In genomic region chr17:55335625-55336024, GRCh38 we compare ENCODE assay signal across 24 cellular contexts.
DNase-seq lines count a peak whose midpoint lies in the region; ATAC-seq, FAIRE-seq and TF ChIP-seq lines count a peak whose summit lies in the region.
"Had no signal": no experiment of that assay in that cellular context is flagged by ENCODE, and none has a peak within 500 bp of the region (broad histone marks: within the 10 kb centered on the region; RNA-seq: fewer than 3 reads in every experiment).

No MANE protein-coding gene starts in this region.

- H3K4me3 Mint-ChIP-seq in nephron = peak overlapping the region in 1 of 3 experiments; percentile 30
- no peak overlapping the region for H3K4me3 Mint-ChIP-seq in activated CD4-positive, alpha-beta T cell treated with anti-CD3 and anti-CD28 coated beads, Interleukin-2, amount 10 ng/mL, durations not matched to agents 24 days and 14 days
- H3K4me3 Mint-ChIP-seq in activated T-helper 1 cell treated with anti-CD3 and anti-CD28 coated beads, Interleukin-12 subunit alpha, Interleukin-12 subunit beta, Interleukin-2, Interleukin-4 antibody, amounts not matched to agents 30 ng/mL and 10 ng/mL and 1 ng/mL, durations not matched to agents 14 hours and 24 hours and 36 hours = no peak overlapping the region

- H3K4me1 Mint-ChIP-seq in nephron = peaks cover 31% of the 10 kb centered on the region
- peaks cover 8% of the 10 kb centered on the region for H3K4me1 Mint-ChIP-seq in activated CD4-positive, alpha-beta T cell treated with anti-CD3 and anti-CD28 coated beads, Interleukin-2, amount 10 ng/mL, durations not matched to agents 24 days and 14 days
- H3K4me1 Mint-ChIP-seq in activated T-helper 1 cell treated with anti-CD3 and anti-CD28 coated beads, Interleukin-12 subunit alpha, Interleukin-12 subunit beta, Interleukin-2, Interleukin-4 antibody, amounts not matched to agents 30 ng/mL and 10 ng/mL and 1 ng/mL, durations not matched to agents 14 hours and 24 hours and 36 hours (ENCODE audit: low read depth) = peaks cover 9% of the 10 kb centered on the region

- no peak for TF ChIP-seq EP300 in K562 (IDR thresholded peaks at IDR 0.05; ENCODE audit: low read length)

- FAIRE-seq in K562 (lab: Jason Lieb, UNC) = no peak

- H3K9ac ChIP-seq in ES-I3 (ENCODE audit: low read depth, low read length) (peak overlapping the region; percentile 46; the same call in 1 of the 2 replicates), HUES48 (ENCODE audit: low read depth, low read length) (no peak overlapping the region), K562 (ENCODE audit: insufficient read depth in 1 of 2, low read depth in 2 of 2, low read length in 2 of 2) (no peak overlapping the region)
- H3K9ac ChIP-seq: GM23248, KMS-11 had no signal

- DNase-seq in K562 (ENCODE audit: extremely low read depth in 1 of 4, low spot score in 3 of 4) = no peak
- no peak for DNase-seq in activated CD4-positive, alpha-beta T cell treated with anti-CD3 and anti-CD28 coated beads, Interleukin-2, amount 10 ng/mL, durations not matched to agents 24 days and 14 days
- DNase-seq in stimulated activated CD4-positive, alpha-beta T cell treated with anti-CD3 and anti-CD28 coated beads, Interleukin-12 subunit alpha, Interleukin-12 subunit beta, amount 100 ng/mL, for 4 hours = no peak
- DNase-seq in activated CD4-positive, alpha-beta T cell treated with anti-CD3 and anti-CD28 coated beads, Interleukin-2, amount 50 U/mL, for 48 hours = no peak
- DNase-seq in activated T-helper 1 cell treated with anti-CD3 and anti-CD28 coated beads, Interleukin-12 subunit alpha, Interleukin-12 subunit beta, Interleukin-2, Interleukin-4 antibody, amounts not matched to agents 30 ng/mL and 10 ng/mL and 1 ng/mL, durations not matched to agents 14 hours and 24 hours and 36 hours (ENCODE audit: low spot score) = no peak
- DNase-seq: 8988T, ACHN, DMS153, IMR-90, NCI-H1048, NCI-H1417, NCI-H1694 treated with DMSO at 0.1 percent for 48 hours, NCI-H2081, NCI-H2227 treated with DMSO at 0.1 percent for 48 hours, NCI-H526 treated with DMSO at 0.1 percent for 48 hours, PC-9 had no signal

- H3K36me3 ChIP-seq in ES-I3 (ENCODE audit: insufficient read depth, low read length) = no peaks in the 10 kb centered on the region
- H3K36me3 ChIP-seq in HUES48 (ENCODE audit: control insufficient read depth, insufficient read depth, low read length) = no peaks in the 10 kb centered on the region
- H3K36me3 ChIP-seq in K562 (ENCODE audit: control insufficient read depth, insufficient read depth, low read length) = no peaks in the 10 kb centered on the region
- H3K36me3 ChIP-seq: SJSA1 had no signal

- POLR2A ChIA-PET in K562 (lab: Yijun Ruan, JAX) = interaction anchor here (0.6 kb wide), 1 partner anchor 947 kb away, joined by 3 read pairs; no protein-coding TSS in a partner anchor

- TF ChIP-seq CTCF in K562 (IDR thresholded peaks at IDR 0.05 in 2 of 3, conservative IDR thresholded peaks at IDR 0.05 in 1 of 3; ENCODE audit: insufficient read depth in 2 of 3, low read depth in 1 of 3, low read length in 3 of 3) (no peak), nephron (IDR thresholded peaks at IDR 0.05; ENCODE audit: unreplicated experiment in 3 of 3) (no peak)

- peaks cover 12% of the 10 kb centered on the region for H3K4me1 ChIP-seq in ES-I3 (ENCODE audit: insufficient read depth, low read length)
- peaks cover 7% of the 10 kb centered on the region for H3K4me1 ChIP-seq in HUES48 (ENCODE audit: control insufficient read depth, insufficient read depth, low read length)
- peaks cover 7 to 15% of the 10 kb centered on the region in 2 experiments; a peak in 4 of 5 replicates for H3K4me1 ChIP-seq in K562 (replicated peaks in 1 of 2; ENCODE audit: control insufficient read depth in 2 of 2, insufficient read depth in 2 of 2, low read length in 2 of 2)

- no peak for TF ChIP-seq RAD21 in K562 (CRISPR knock-in tag; conservative IDR thresholded peaks at IDR 0.05 in 1 of 2, IDR thresholded peaks at IDR 0.05 in 1 of 2)

- intact Hi-C loops in K562 (cut with micrococcal nuclease) = no loop called here
- intact Hi-C loops in activated CD4-positive, alpha-beta T cell treated with anti-CD3 and anti-CD28 coated beads, Interleukin-2, amount 10 ng/mL, durations not matched to agents 24 days and 14 days (cut with micrococcal nuclease) = no loop called here
- intact Hi-C loops in activated T-helper 1 cell treated with anti-CD3 and anti-CD28 coated beads, Interleukin-12 subunit alpha, Interleukin-12 subunit beta, Interleukin-2, Interleukin-4 antibody, amounts not matched to agents 30 ng/mL and 10 ng/mL and 1 ng/mL, durations not matched to agents 14 hours and 24 hours and 36 hours (cut with micrococcal nuclease) = no loop called here

- ATAC-seq in K562 = no peak
- ATAC-seq: HCT116, Right ventricle myocardium inferior had no signal

- no peaks in the 10 kb centered on the region for H3K9me3 ChIP-seq in ES-I3 (ENCODE audit: control insufficient read depth, insufficient read depth, low read length)
- no peaks in the 10 kb centered on the region for H3K9me3 ChIP-seq in HUES48 (ENCODE audit: control insufficient read depth, insufficient read depth, low read length)
- H3K9me3 ChIP-seq in K562 (replicated peaks; ENCODE audit: control insufficient read depth, insufficient read depth, low read depth, low read length) = no peaks in the 10 kb centered on the region
- H3K9me3 ChIP-seq: SJSA1 had no signal

- peak overlapping the region in 2 of 3 experiments; percentile 58 to 83 for H3K27ac Mint-ChIP-seq in nephron
- H3K27ac Mint-ChIP-seq in activated CD4-positive, alpha-beta T cell treated with anti-CD3 and anti-CD28 coated beads, Interleukin-2, amount 10 ng/mL, durations not matched to agents 24 days and 14 days = no peak overlapping the region
- no peak overlapping the region for H3K27ac Mint-ChIP-seq in activated T-helper 1 cell treated with anti-CD3 and anti-CD28 coated beads, Interleukin-12 subunit alpha, Interleukin-12 subunit beta, Interleukin-2, Interleukin-4 antibody, amounts not matched to agents 30 ng/mL and 10 ng/mL and 1 ng/mL, durations not matched to agents 14 hours and 24 hours and 36 hours

- H3K36me3 Mint-ChIP-seq in nephron (ENCODE audit: low read depth) = no peaks in the 10 kb centered on the region
- no peaks in the 10 kb centered on the region for H3K36me3 Mint-ChIP-seq in activated CD4-positive, alpha-beta T cell treated with anti-CD3 and anti-CD28 coated beads, Interleukin-2, amount 10 ng/mL, durations not matched to agents 24 days and 14 days (ENCODE audit: low read depth)
- H3K36me3 Mint-ChIP-seq in activated T-helper 1 cell treated with anti-CD3 and anti-CD28 coated beads, Interleukin-12 subunit alpha, Interleukin-12 subunit beta, Interleukin-2, Interleukin-4 antibody, amounts not matched to agents 30 ng/mL and 10 ng/mL and 1 ng/mL, durations not matched to agents 14 hours and 24 hours and 36 hours (ENCODE audit: low read depth) = peaks cover 3% of the 10 kb centered on the region

- H4K20me1 ChIP-seq in K562 (replicated peaks; ENCODE audit: control insufficient read depth, insufficient read depth, low read length) = no peaks in the 10 kb centered on the region

- H3K27me3 Mint-ChIP-seq in nephron (ENCODE audit: low read depth) = peaks cover 9% of the 10 kb centered on the region
- H3K27me3 Mint-ChIP-seq in activated CD4-positive, alpha-beta T cell treated with anti-CD3 and anti-CD28 coated beads, Interleukin-2, amount 10 ng/mL, durations not matched to agents 24 days and 14 days = peaks cover 39% of the 10 kb centered on the region
- peaks cover 34% of the 10 kb centered on the region for H3K27me3 Mint-ChIP-seq in activated T-helper 1 cell treated with anti-CD3 and anti-CD28 coated beads, Interleukin-12 subunit alpha, Interleukin-12 subunit beta, Interleukin-2, Interleukin-4 antibody, amounts not matched to agents 30 ng/mL and 10 ng/mL and 1 ng/mL, durations not matched to agents 14 hours and 24 hours and 36 hours (ENCODE audit: insufficient read depth)

- no peak overlapping the region for H2AFZ ChIP-seq in K562 (ENCODE audit: low read depth, low read length)
- H2AFZ ChIP-seq: GM23248, PC-9 had no signal

- no peaks in the 10 kb centered on the region for H3K27me3 ChIP-seq in HUES48 (ENCODE audit: control insufficient read depth, insufficient read depth, low read length)
- H3K27me3 ChIP-seq in K562 (ENCODE audit: control insufficient read depth in 2 of 2, insufficient read depth in 2 of 2, low read length in 2 of 2) = no peaks in the 10 kb centered on the region
- H3K27me3 ChIP-seq: SJSA1 had no signal

- no TSS peak for BruUV-seq in K562 (replicated peaks; lab: Mats Ljungman, UMichigan)

- no peaks in the 10 kb centered on the region for H3K9me1 ChIP-seq in K562 (ENCODE audit: control insufficient read depth, insufficient read depth, low read length)

- no peak for TF ChIP-seq POLR2A in K562 (conservative IDR thresholded peaks at IDR 0.05)

- in situ Hi-C loops in K562 (cut with MboI) = no loop called here

- H3K9me3 Mint-ChIP-seq in nephron = peaks cover 3% of the 10 kb centered on the region
- H3K9me3 Mint-ChIP-seq in activated CD4-positive, alpha-beta T cell treated with anti-CD3 and anti-CD28 coated beads, Interleukin-2, amount 10 ng/mL, durations not matched to agents 24 days and 14 days = peaks cover 4% of the 10 kb centered on the region
- no peaks in the 10 kb centered on the region for H3K9me3 Mint-ChIP-seq in activated T-helper 1 cell treated with anti-CD3 and anti-CD28 coated beads, Interleukin-12 subunit alpha, Interleukin-12 subunit beta, Interleukin-2, Interleukin-4 antibody, amounts not matched to agents 30 ng/mL and 10 ng/mL and 1 ng/mL, durations not matched to agents 14 hours and 24 hours and 36 hours

- H3K79me2 ChIP-seq in K562 (ENCODE audit: control insufficient read depth, insufficient read depth, low read length) = no peaks in the 10 kb centered on the region

- H3K27ac ChIP-seq in HUES48 (ENCODE audit: low read depth, low read length) (no peak overlapping the region), K562 (ENCODE audit: extremely low read depth, low read depth, low read length) (no peak overlapping the region)
- H3K27ac ChIP-seq: KMS-11, PC-9, SJSA1 had no signal

- CTCF ChIA-PET in K562 (lab: Yijun Ruan, JAX; ENCODE audit: low intra/inter-chr PET ratio) = no interaction called here

- H3K4me2 ChIP-seq in K562 (ENCODE audit: insufficient read depth, low read length) = no peak overlapping the region
- H3K4me2 ChIP-seq: KMS-11, PC-9 had no signal

- H3K4me3 ChIP-seq in HUES48 (ENCODE audit: low read depth, low read length) (peak overlapping the region; percentile 48), K562 (no peak overlapping the region)
- H3K4me3 ChIP-seq: GM23248, PC-9, SJSA1 had no signal

TF ChIP-seq in K562, 482 proteins besides CTCF, POLR2A, EP300 and RAD21 (continues in another document):
- TF ChIP-seq KDM1A (IDR thresholded peaks at IDR 0.05) = peak in 1 of 2 experiments; percentile 23; a peak in 1 of 4 replicates

Comparison
In these comparisons a context has a peak if more than half of its experiments do, and no peak if none do; other contexts are left out.
1. H3K27ac Mint-ChIP-seq: peak in nephron (2 of 3); none in activated CD4-positive, alpha-beta T cell treated with anti-CD3 and anti-CD28 coated beads, Interleukin-2, amount 10 ng/mL, durations not matched to agents 24 days and 14 days (single experiment) and activated T-helper 1 cell treated with anti-CD3 and anti-CD28 coated beads, Interleukin-12 subunit alpha, Interleukin-12 subunit beta, Interleukin-2, Interleukin-4 antibody, amounts not matched to agents 30 ng/mL and 10 ng/mL and 1 ng/mL, durations not matched to agents 14 hours and 24 hours and 36 hours (single experiment).